8 cellular contexts compared by ENCODE assay signal in the genomic region with DNA sequence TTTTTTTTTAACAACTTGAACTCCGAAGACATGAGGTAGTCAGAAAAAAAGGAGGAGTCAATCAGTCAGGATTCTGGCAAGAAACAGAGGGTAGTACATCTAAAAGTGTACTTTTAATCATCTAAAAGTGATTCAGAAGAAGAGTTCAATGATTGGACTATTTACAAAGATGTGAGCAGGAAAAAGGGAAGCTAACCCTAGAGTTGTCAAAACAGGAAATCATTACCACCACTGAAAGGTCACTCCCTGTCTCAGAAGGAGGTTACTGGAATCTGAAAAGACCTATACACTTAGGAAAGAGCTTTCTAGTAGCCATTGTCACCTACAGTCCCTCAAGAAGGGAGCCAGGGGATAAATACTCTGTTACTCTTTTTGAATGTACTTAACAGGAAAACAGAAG. TPM values are rescaled to one million over a fixed set of nuclear protein-coding genes. Genes with fewer than 3 reads are reported as not detected.
A peak's percentile ranks its signal among the peaks of the same experiment; 100 is the strongest.
DNase-seq lines count a peak whose midpoint lies in the region; ATAC-seq, FAIRE-seq and TF ChIP-seq lines count a peak whose summit lies in the region.

No MANE protein-coding gene starts in this region.

- H3K27me3 Mint-ChIP-seq in activated naive CD8-positive, alpha-beta T cell treated with anti-CD3 and anti-CD28 coated beads, Interleukin-2, amount 50 U/mL, for 24 hours: no peaks in the 10 kb centered on the region

- TF ChIP-seq CTCF in right lobe of liver (IDR thresholded peaks at IDR 0.05) (no peak), HepG2 (CRISPR knock-in tag; IDR thresholded peaks at IDR 0.05) (no peak), GM10248 (IDR thresholded peaks at IDR 0.05; ENCODE audit: control extremely low read depth, extremely low read depth, low read depth, missing control alignments) (no peak)

- TF ChIP-seq RAD21 in HepG2 (CRISPR knock-in tag; IDR thresholded peaks at IDR 0.05): no peak

- no peak for DNase-seq in right lobe of liver
- no peak for DNase-seq in HepG2 (ENCODE audit: low spot score)
- DNase-seq in activated naive CD8-positive, alpha-beta T cell treated with anti-CD3 and anti-CD28 coated beads, Interleukin-2, amount 50 U/mL, for 24 hours: no peak
- DNase-seq in NCI-H1930 (lab: John Stamatoyannopoulos, UW): no peak
- no peak for DNase-seq in NCI-H146 treated with DMSO at 0.1 percent for 48 hours (lab: John Stamatoyannopoulos, UW; ENCODE audit: unreplicated experiment)
- no peak for DNase-seq in GM10248 (ENCODE audit: extremely low spot score)
- DNase-seq in NCI-H2171 treated with DMSO at 0.1 percent for 48 hours (lab: John Stamatoyannopoulos, UW): no peak

- POLR2A ChIA-PET in HepG2 (lab: Yijun Ruan, JAX): no interaction called here
- POLR2A ChIA-PET in GM10248 (lab: Yijun Ruan, JAX): no interaction called here

- intact Hi-C loops in right lobe of liver (cut with DNase I): no loop called here
- intact Hi-C loops in HepG2 (cut with micrococcal nuclease; ENCODE audit: unreplicated experiment): no loop called here

- CTCF ChIA-PET in HepG2 (lab: Yijun Ruan, JAX; ENCODE audit: low intra/inter-chr PET ratio, low total read pairs) (no interaction called here), GM10248 (lab: Yijun Ruan, JAX) (interaction anchor here (0.8 to 6.5 kb wide), 6 partner anchors 10 to 295 kb away, joined by 3 to 79 read pairs (median 4); partner anchors contain the start of gene LMBRD1)

- ATAC-seq in right lobe of liver (peak; percentile 11 to 71 (median 63)), HepG2 (no peak), HG03558 (IDR thresholded peaks at IDR 0.05; ENCODE audit: extremely low read depth, unreplicated experiment) (peak; percentile 43)
- peak; percentile 68 for ATAC-seq in activated naive CD8-positive, alpha-beta T cell treated with anti-CD3 and anti-CD28 coated beads, Interleukin-2, amount 50 U/mL, for 24 hours

- peak overlapping the region; percentile 72 for H3K27ac Mint-ChIP-seq in activated naive CD8-positive, alpha-beta T cell treated with anti-CD3 and anti-CD28 coated beads, Interleukin-2, amount 50 U/mL, for 24 hours

- H3K4me2 ChIP-seq in HepG2 (ENCODE audit: low read depth, low read length): no peak overlapping the region

- in situ Hi-C loops in HepG2 (cut with HindIII; ENCODE audit: extremely low pct_ligation_motif_present, low pct_unique_long_range_greater_than_20kb): no loop called here

- H2AFZ ChIP-seq in HepG2 (ENCODE audit: low read length): no peak overlapping the region

- H3K4me3 ChIP-seq in right lobe of liver: no peak overlapping the region
- H3K4me3 ChIP-seq in HepG2 (replicated peaks in 1 of 3; ENCODE audit: insufficient read depth in 1 of 3, low read depth in 2 of 3, low read length in 3 of 3): no peak overlapping the region

- H3K27ac ChIP-seq in right lobe of liver (no peak overlapping the region), HepG2 (ENCODE audit: extremely low read length, insufficient read depth, low read length) (no peak overlapping the region)

- WGBS in right lobe of liver (ENCODE audit: insufficient coverage, low coverage, low lambda C conversion rate, missing lambda C conversion rate): 25% methylated on average over 1 of the region's 1 CpG
- WGBS in HepG2 (ENCODE audit: low lambda C conversion rate): 0% methylated on average over 1 of the region's 1 CpG

- TF ChIP-seq POLR2A in right lobe of liver (IDR thresholded peaks at IDR 0.05) (no peak), HepG2 (IDR thresholded peaks at IDR 0.05; ENCODE audit: insufficient read depth in 1 of 2, low read depth in 2 of 2, low read length in 2 of 2) (no peak)

- no peaks in the 10 kb centered on the region for H3K36me3 Mint-ChIP-seq in activated naive CD8-positive, alpha-beta T cell treated with anti-CD3 and anti-CD28 coated beads, Interleukin-2, amount 50 U/mL, for 24 hours (ENCODE audit: low read depth)

- H4K20me1 ChIP-seq in HepG2 (ENCODE audit: insufficient read depth, low read length): no peaks in the 10 kb centered on the region

- no TSS peak for BruUV-seq in HepG2 (replicated peaks; lab: Mats Ljungman, UMichigan)

- H3K4me1 ChIP-seq in right lobe of liver: peaks cover 0 to 7% (median 0%) of the 10 kb centered on the region in 4 donors
- 0 out of 2 replicates have a peak, but pooled peaks cover 5% of the 10 kb centered on the region for H3K4me1 ChIP-seq in HepG2 (ENCODE audit: insufficient read depth, low read length)

- H3K9ac ChIP-seq in HepG2 (ENCODE audit: insufficient read depth, low read depth, low read length): no peak overlapping the region

- no peak for FAIRE-seq in HepG2 (lab: Jason Lieb, UNC)

- H3K79me2 ChIP-seq in HepG2 (ENCODE audit: insufficient read depth, low read length): no peaks in the 10 kb centered on the region

- H3K9me3 Mint-ChIP-seq in activated naive CD8-positive, alpha-beta T cell treated with anti-CD3 and anti-CD28 coated beads, Interleukin-2, amount 50 U/mL, for 24 hours: no peaks in the 10 kb centered on the region

- no peaks in the 10 kb centered on the region for H3K27me3 ChIP-seq in right lobe of liver
- H3K27me3 ChIP-seq in HepG2 (ENCODE audit: control insufficient read depth in 1 of 2, insufficient read depth in 2 of 2, low read length in 2 of 2): no peaks in the 10 kb centered on the region

- H3K9me3 ChIP-seq in right lobe of liver: no peaks in the 10 kb centered on the region
- no peaks in the 10 kb centered on the region for H3K9me3 ChIP-seq in HepG2 (ENCODE audit: low read length)

- TF ChIP-seq EP300 in HepG2 (IDR thresholded peaks at IDR 0.05; ENCODE audit: low read depth in 2 of 2, low read length in 2 of 2): no peak
- no peak for TF ChIP-seq EP300 in HepG2 (CRISPR knock-in tag; IDR thresholded peaks at IDR 0.05; ENCODE audit: borderline replicate concordance)

- peak overlapping the region; percentile 5 for H3K4me3 Mint-ChIP-seq in activated naive CD8-positive, alpha-beta T cell treated with anti-CD3 and anti-CD28 coated beads, Interleukin-2, amount 50 U/mL, for 24 hours

- H3K4me1 Mint-ChIP-seq in activated naive CD8-positive, alpha-beta T cell treated with anti-CD3 and anti-CD28 coated beads, Interleukin-2, amount 50 U/mL, for 24 hours: peaks cover 60% of the 10 kb centered on the region

- H3K36me3 ChIP-seq in right lobe of liver (no peaks in the 10 kb centered on the region), HepG2 (replicated peaks in 1 of 2; ENCODE audit: control insufficient read depth in 1 of 2, insufficient read depth in 2 of 2, low read length in 2 of 2) (no peaks in the 10 kb centered on the region)

TF ChIP-seq in HepG2, 621 proteins besides CTCF, POLR2A, EP300 and RAD21 (continues in another document):
- no peak for TF ChIP-seq ZNF775 (CRISPR knock-in tag; IDR thresholded peaks at IDR 0.05; ENCODE audit: borderline replicate concordance)
- no peak for TF ChIP-seq CENPT (CRISPR knock-in tag; IDR thresholded peaks at IDR 0.05; ENCODE audit: low read depth)
- TF ChIP-seq SP5 (CRISPR knock-in tag; IDR thresholded peaks at IDR 0.05; ENCODE audit: borderline replicate concordance, low read depth): no peak

RNA-seq across cellular contexts. Expression of gene LMBRD1, which starts 16.7 kb away (rescaled TPM):
- total RNA-seq in right lobe of liver: 10 to 100 TPM; 37.9 to 57.7 (median 50.2) TPM
- total RNA-seq in HepG2 (2016; rRNA removed; fragmentation: Illumina TruSeq; extraction: Trizol): 12.7 and 21.5 TPM in 2 replicates
- 2.8 and 3.5 TPM in 2 replicates for total RNA-seq in HepG2 (2016; cell fraction: cytosol; rRNA removed; fragmentation: Illumina TruSeq; extraction: Trizol; ENCODE audit: low read depth)
- total RNA-seq in HepG2 (2016; cell fraction: insoluble cytoplasmic fraction; rRNA removed; fragmentation: Illumina TruSeq; extraction: Trizol): 11.1 and 20.6 TPM in 2 replicates
- total RNA-seq in HepG2 (2016; cell fraction: membrane; rRNA removed; fragmentation: Illumina TruSeq; extraction: Trizol): 5.6 and 6.5 TPM in 2 replicates
- 25.3 and 26.9 TPM in 2 replicates for total RNA-seq in HepG2 (2016; cell fraction: nucleus; rRNA removed; fragmentation: Illumina TruSeq; extraction: Trizol)
- 17.2 and 18.9 TPM in 2 replicates for polyA plus RNA-seq in HepG2 (2011; rRNA removed)
- polyA plus RNA-seq in HepG2 (2011; cell fraction: cytosol; rRNA removed): 6.4 and 13.3 TPM in 2 replicates
- 4.0 and 5.7 TPM in 2 replicates for polyA plus RNA-seq in HepG2 (2011; cell fraction: nucleus; rRNA removed)
- 19.0 and 31.7 TPM in 2 replicates for polyA plus RNA-seq in HepG2 (2012)
- 1.5 TPM in 2 replicates for polyA plus RNA-seq in HepG2 (2016; cell fraction: cytosol; fragmentation: Illumina TruSeq; extraction: Trizol; ENCODE audit: low read depth)
- polyA plus RNA-seq in HepG2 (2016; cell fraction: insoluble cytoplasmic fraction; fragmentation: Illumina TruSeq; extraction: Trizol; ENCODE audit: low read depth): 9.4 and 10.9 TPM in 2 replicates
- polyA plus RNA-seq in HepG2 (2016; cell fraction: membrane; fragmentation: Illumina TruSeq; extraction: Trizol; ENCODE audit: low read depth): 3.1 and 3.4 TPM in 2 replicates
- 21.2 and 25.7 TPM in 2 replicates for polyA plus RNA-seq in HepG2 (2016; cell fraction: nucleus; fragmentation: Illumina TruSeq; extraction: Trizol; ENCODE audit: insufficient read depth, low read depth)
- 11.5 and 13.8 TPM in 2 replicates for polyA minus RNA-seq in HepG2 (2011; rRNA and poly(A)+ RNA removed; ENCODE audit: low replicate concordance)
- 14.2 and 18.4 TPM in 2 replicates for polyA minus RNA-seq in HepG2 (2011; cell fraction: cytosol; rRNA and poly(A)+ RNA removed)
- 28.2 and 39.4 TPM in 2 replicates for polyA minus RNA-seq in HepG2 (2011; cell fraction: nucleus; rRNA and poly(A)+ RNA removed)

RNA-seq across cellular contexts. Expression of gene COL19A1, which starts 52.8 kb away (rescaled TPM):
- under 1 TPM in 4 of 6 experiments, not detected in 2; 0.18 to 0.39 (median 0.27) TPM for total RNA-seq in right lobe of liver
- not detected in 2 replicates for total RNA-seq in HepG2 (2016; rRNA removed; fragmentation: Illumina TruSeq; extraction: Trizol)
- total RNA-seq in HepG2 (2016; cell fraction: cytosol; rRNA removed; fragmentation: Illumina TruSeq; extraction: Trizol; ENCODE audit: low read depth): not detected in 2 replicates
- total RNA-seq in HepG2 (2016; cell fraction: insoluble cytoplasmic fraction; rRNA removed; fragmentation: Illumina TruSeq; extraction: Trizol): not detected in 2 replicates
- total RNA-seq in HepG2 (2016; cell fraction: membrane; rRNA removed; fragmentation: Illumina TruSeq; extraction: Trizol): not detected in 2 replicates
- total RNA-seq in HepG2 (2016; cell fraction: nucleus; rRNA removed; fragmentation: Illumina TruSeq; extraction: Trizol): not detected in 2 replicates
- not detected in 2 replicates for polyA plus RNA-seq in HepG2 (2011; rRNA removed)
- polyA plus RNA-seq in HepG2 (2011; cell fraction: cytosol; rRNA removed): not detected in 2 replicates
- not detected in 2 replicates for polyA plus RNA-seq in HepG2 (2011; cell fraction: nucleus; rRNA removed)
- polyA plus RNA-seq in HepG2 (2012): not detected in 2 replicates
- polyA plus RNA-seq in HepG2 (2016; cell fraction: cytosol; fragmentation: Illumina TruSeq; extraction: Trizol; ENCODE audit: low read depth): not detected in 2 replicates
- not detected in 2 replicates for polyA plus RNA-seq in HepG2 (2016; cell fraction: insoluble cytoplasmic fraction; fragmentation: Illumina TruSeq; extraction: Trizol; ENCODE audit: low read depth)
- polyA plus RNA-seq in HepG2 (2016; cell fraction: membrane; fragmentation: Illumina TruSeq; extraction: Trizol; ENCODE audit: low read depth): not detected in 2 replicates
- polyA plus RNA-seq in HepG2 (2016; cell fraction: nucleus; fragmentation: Illumina TruSeq; extraction: Trizol; ENCODE audit: insufficient read depth, low read depth): not detected in 2 replicates
- polyA minus RNA-seq in HepG2 (2011; rRNA and poly(A)+ RNA removed; ENCODE audit: low replicate concordance): not detected in 2 replicates
- not detected in 2 replicates for polyA minus RNA-seq in HepG2 (2011; cell fraction: cytosol; rRNA and poly(A)+ RNA removed)
- polyA minus RNA-seq in HepG2 (2011; cell fraction: nucleus; rRNA and poly(A)+ RNA removed): not detected in 2 replicates
